Comparison of ENCODE assay signal across 1 cellular context in genomic region chr3:129525341-129525968, GRCh38.
TF ChIP-seq lines count a peak whose summit lies in the region.

No MANE protein-coding gene starts in this region.

TF ChIP-seq in H1, 55 proteins besides CTCF, POLR2A, EP300 and RAD21:
- TF ChIP-seq, protein P1, sequence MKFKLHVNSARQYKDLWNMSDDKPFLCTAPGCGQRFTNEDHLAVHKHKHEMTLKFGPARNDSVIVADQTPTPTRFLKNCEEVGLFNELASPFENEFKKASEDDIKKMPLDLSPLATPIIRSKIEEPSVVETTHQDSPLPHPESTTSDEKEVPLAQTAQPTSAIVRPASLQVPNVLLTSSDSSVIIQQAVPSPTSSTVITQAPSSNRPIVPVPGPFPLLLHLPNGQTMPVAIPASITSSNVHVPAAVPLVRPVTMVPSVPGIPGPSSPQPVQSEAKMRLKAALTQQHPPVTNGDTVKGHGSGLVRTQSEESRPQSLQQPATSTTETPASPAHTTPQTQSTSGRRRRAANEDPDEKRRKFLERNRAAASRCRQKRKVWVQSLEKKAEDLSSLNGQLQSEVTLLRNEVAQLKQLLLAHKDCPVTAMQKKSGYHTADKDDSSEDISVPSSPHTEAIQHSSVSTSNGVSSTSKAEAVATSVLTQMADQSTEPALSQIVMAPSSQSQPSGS (IDR thresholded peaks at IDR 0.05; ENCODE audit: low read length) = no peak
- TF ChIP-seq SP1 (IDR thresholded peaks at IDR 0.05; ENCODE audit: low read depth, low read length) = no peak
- TF ChIP-seq ASH2L (IDR thresholded peaks at IDR 0.05; ENCODE audit: low read length) = no peak
- TF ChIP-seq KDM1A (IDR thresholded peaks at IDR 0.05; ENCODE audit: borderline replicate concordance, low read length) = peak; percentile 51; the same call in 1 of the 2 replicates
- no peak for TF ChIP-seq SIRT6 (IDR thresholded peaks at IDR 0.05; ENCODE audit: low read length)
- TF ChIP-seq RXRA (IDR thresholded peaks at IDR 0.05; ENCODE audit: insufficient read depth, low read depth, low read length) = no peak
- no peak for TF ChIP-seq MAFK (IDR thresholded peaks at IDR 0.05; ENCODE audit: low read depth, low read length)
- no peak for TF ChIP-seq SRF (IDR thresholded peaks at IDR 0.05; ENCODE audit: low read depth, low read length)
TF ChIP-seq in H1: peak in this region for 1.
